Comparison of ENCODE assay signal across 12 cellular contexts in the genomic region with DNA sequence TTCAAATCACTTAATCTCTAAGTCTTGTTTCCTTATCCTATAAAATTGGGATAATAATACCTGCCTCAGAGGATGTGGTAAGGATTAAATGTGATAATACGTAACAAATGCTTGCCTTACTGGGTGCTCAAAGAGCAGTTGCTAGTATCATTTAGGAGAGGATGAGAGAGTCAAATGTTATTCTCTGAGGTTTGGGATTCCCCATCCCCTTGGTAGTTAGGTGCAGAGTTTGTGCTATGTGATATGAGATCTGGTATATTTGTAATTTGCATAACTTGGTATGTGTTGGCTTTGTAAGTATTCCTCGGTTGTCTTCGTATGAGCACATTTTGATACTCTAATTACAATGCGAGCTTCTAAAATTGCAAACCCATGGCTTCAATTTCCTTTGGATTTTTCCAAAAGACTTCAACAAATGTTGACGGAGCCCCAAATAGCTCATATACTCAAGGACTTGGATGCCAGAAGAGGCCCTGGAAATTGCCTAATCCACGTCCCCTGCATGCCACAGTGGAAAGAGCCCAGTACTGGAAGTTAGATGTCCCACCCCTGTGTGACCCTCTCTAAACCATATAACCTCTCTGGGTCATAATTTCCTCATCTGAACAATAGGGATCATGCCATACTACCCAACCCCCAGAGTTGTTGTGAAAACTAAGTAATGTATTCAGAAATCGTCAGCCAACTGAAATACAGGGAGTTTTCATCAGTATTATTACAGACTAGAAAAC.
A peak's percentile ranks its signal among the peaks of the same experiment; 100 is the strongest.
DNase-seq lines count a peak whose midpoint lies in the region; ATAC-seq, FAIRE-seq and TF ChIP-seq lines count a peak whose summit lies in the region.
"Had no signal": no experiment of that assay in that cellular context is flagged by ENCODE, and none has a peak within 500 bp of the region (broad histone marks: within the 10 kb centered on the region; RNA-seq: fewer than 3 reads in every experiment).

No MANE protein-coding gene starts in this region.

- no peaks in the 10 kb centered on the region for H3K36me3 Mint-ChIP-seq in activated CD4-positive, alpha-beta memory T cell treated with anti-CD3 and anti-CD28 coated beads for 36 hours

- TF ChIP-seq POLR2A in K562 (conservative IDR thresholded peaks at IDR 0.05), result no peak

- H3K9me3 ChIP-seq in K562 (replicated peaks; ENCODE audit: control insufficient read depth, insufficient read depth, low read depth, low read length) (no peaks in the 10 kb centered on the region), left lung (no peaks in the 10 kb centered on the region)

- peak; percentile 59 for FAIRE-seq in K562 (lab: Jason Lieb, UNC)

- H3K4me1 Mint-ChIP-seq in activated CD4-positive, alpha-beta memory T cell treated with anti-CD3 and anti-CD28 coated beads for 36 hours (ENCODE audit: low read depth), result no peaks in the 10 kb centered on the region

- POLR2A ChIA-PET in K562 (lab: Yijun Ruan, JAX), result no interaction called here
- POLR2A ChIA-PET in activated CD4-positive, alpha-beta memory T cell treated with anti-CD3 and anti-CD28 coated beads for 36 hours (lab: Charles Lee), result no interaction called here

- WGBS in K562 (ENCODE audit: insufficient coverage, low coverage, missing lambda C conversion rate), result 60% methylated on average over 7 of the region's 7 CpGs

- H3K27me3 Mint-ChIP-seq in activated CD4-positive, alpha-beta memory T cell treated with anti-CD3 and anti-CD28 coated beads for 36 hours, result no peaks in the 10 kb centered on the region

- no peak overlapping the region for H3K4me3 ChIP-seq in GM12864 (ENCODE audit: low read depth, low read length)
- no peak overlapping the region for H3K4me3 ChIP-seq in K562
- H3K4me3 ChIP-seq in left lung, result no peak overlapping the region
- H3K4me3 ChIP-seq: lung had no signal

- H3K27ac ChIP-seq in K562 (ENCODE audit: extremely low read depth, low read depth, low read length) (no peak overlapping the region), left lung (no peak overlapping the region)

- H3K27ac Mint-ChIP-seq in activated CD4-positive, alpha-beta memory T cell treated with anti-CD3 and anti-CD28 coated beads for 36 hours, result no peak overlapping the region

- H3K27me3 ChIP-seq in K562 (ENCODE audit: control insufficient read depth in 2 of 2, insufficient read depth in 2 of 2, low read length in 2 of 2) (peaks cover 0 to 4% of the 10 kb centered on the region in 2 experiments; a peak in 1 of 5 replicates), left lung (no peaks in the 10 kb centered on the region)

- no peaks in the 10 kb centered on the region for H3K9me3 Mint-ChIP-seq in activated CD4-positive, alpha-beta memory T cell treated with anti-CD3 and anti-CD28 coated beads for 36 hours

- in situ Hi-C loops in K562 (cut with MboI), result no loop called here

- TF ChIP-seq RAD21 in K562 (CRISPR knock-in tag; conservative IDR thresholded peaks at IDR 0.05 in 1 of 2, IDR thresholded peaks at IDR 0.05 in 1 of 2), result no peak

- H2AFZ ChIP-seq in K562 (ENCODE audit: low read depth, low read length), result no peak overlapping the region

- no peak overlapping the region for H3K9ac ChIP-seq in K562 (ENCODE audit: insufficient read depth in 1 of 2, low read depth in 2 of 2, low read length in 2 of 2)

- ATAC-seq in GM19463 (IDR thresholded peaks at IDR 0.05; ENCODE audit: unreplicated experiment) (peak; percentile 50), K562 (no peak), left lung (peak; percentile 49), HG03039 (IDR thresholded peaks at IDR 0.05; ENCODE audit: unreplicated experiment) (no peak)

- no peaks in the 10 kb centered on the region for H3K9me1 ChIP-seq in K562 (ENCODE audit: control insufficient read depth, insufficient read depth, low read length)

- TF ChIP-seq CTCF in GM12864 (IDR thresholded peaks at IDR 0.05; ENCODE audit: low read depth, low read length, missing control alignments) (no peak), K562 (IDR thresholded peaks at IDR 0.05 in 2 of 3, conservative IDR thresholded peaks at IDR 0.05 in 1 of 3; ENCODE audit: insufficient read depth in 2 of 3, low read depth in 1 of 3, low read length in 3 of 3) (no peak), left lung (IDR thresholded peaks at IDR 0.05) (no peak)

- H3K4me2 ChIP-seq in K562 (ENCODE audit: insufficient read depth, low read length), result no peak overlapping the region

- H3K79me2 ChIP-seq in K562 (ENCODE audit: control insufficient read depth, insufficient read depth, low read length), result no peaks in the 10 kb centered on the region

- peak; percentile 26 for DNase-seq in GM12864 (ENCODE audit: low read depth)
- no peak for DNase-seq in K562 (ENCODE audit: extremely low read depth in 1 of 4, low spot score in 3 of 4)
- DNase-seq in left lung, result no peak
- no peak for DNase-seq in stimulated activated CD4-positive, alpha-beta T cell treated with anti-CD3 and anti-CD28 coated beads, Interleukin-2, amount 100 ng/mL, for 24 hours
- DNase-seq in activated CD4-positive, alpha-beta memory T cell treated with anti-CD3 and anti-CD28 coated beads for 36 hours, result no peak
- DNase-seq in NCI-H1105 (lab: John Stamatoyannopoulos, UW), result no peak
- DNase-seq: activated CD4-positive, alpha-beta T cell treated with anti-CD3 and anti-CD28 coated beads for 1 hour; activated T-cell treated with anti-CD3 and anti-CD28 coated beads, Interleukin-2, amount 50 U/mL, for 48 hours; anterior cingulate cortex had no signal

- no TSS peak for BruUV-seq in K562 (replicated peaks; lab: Mats Ljungman, UMichigan)

- TF ChIP-seq EP300 in K562 (IDR thresholded peaks at IDR 0.05; ENCODE audit: low read length), result no peak

- H3K4me3 Mint-ChIP-seq in activated CD4-positive, alpha-beta memory T cell treated with anti-CD3 and anti-CD28 coated beads for 36 hours, result no peak overlapping the region

- H3K36me3 ChIP-seq in K562 (ENCODE audit: control insufficient read depth, insufficient read depth, low read length) (no peaks in the 10 kb centered on the region), left lung (no peaks in the 10 kb centered on the region)

- intact Hi-C loops in K562 (cut with micrococcal nuclease) (no loop called here), left lung (cut with DNase I) (no loop called here)
- intact Hi-C loops in activated CD4-positive, alpha-beta memory T cell treated with anti-CD3 and anti-CD28 coated beads for 36 hours (cut with micrococcal nuclease), result no loop called here

- no peaks in the 10 kb centered on the region; a peak in 1 of 5 replicates for H3K4me1 ChIP-seq in K562 (replicated peaks in 1 of 2; ENCODE audit: control insufficient read depth in 2 of 2, insufficient read depth in 2 of 2, low read length in 2 of 2)
- peaks cover 0 to 9% of the 10 kb centered on the region in 2 donors for H3K4me1 ChIP-seq in left lung

- CTCF ChIA-PET in K562 (lab: Yijun Ruan, JAX; ENCODE audit: low intra/inter-chr PET ratio), result no interaction called here
- CTCF ChIA-PET in activated CD4-positive, alpha-beta memory T cell treated with anti-CD3 and anti-CD28 coated beads for 36 hours (lab: Charles Lee), result no interaction called here

- no peaks in the 10 kb centered on the region for H4K20me1 ChIP-seq in K562 (replicated peaks; ENCODE audit: control insufficient read depth, insufficient read depth, low read length)

TF ChIP-seq in K562, 482 proteins besides CTCF, POLR2A, EP300 and RAD21 (continues in another document):
- no peak for TF ChIP-seq THAP12 (CRISPR knock-in tag; IDR thresholded peaks at IDR 0.05)
- TF ChIP-seq SMARCC2 (IDR thresholded peaks at IDR 0.05; ENCODE audit: low read depth), result no peak
- TF ChIP-seq ZSCAN32 (CRISPR knock-in tag; IDR thresholded peaks at IDR 0.05), result no peak
- TF ChIP-seq, protein P1, sequence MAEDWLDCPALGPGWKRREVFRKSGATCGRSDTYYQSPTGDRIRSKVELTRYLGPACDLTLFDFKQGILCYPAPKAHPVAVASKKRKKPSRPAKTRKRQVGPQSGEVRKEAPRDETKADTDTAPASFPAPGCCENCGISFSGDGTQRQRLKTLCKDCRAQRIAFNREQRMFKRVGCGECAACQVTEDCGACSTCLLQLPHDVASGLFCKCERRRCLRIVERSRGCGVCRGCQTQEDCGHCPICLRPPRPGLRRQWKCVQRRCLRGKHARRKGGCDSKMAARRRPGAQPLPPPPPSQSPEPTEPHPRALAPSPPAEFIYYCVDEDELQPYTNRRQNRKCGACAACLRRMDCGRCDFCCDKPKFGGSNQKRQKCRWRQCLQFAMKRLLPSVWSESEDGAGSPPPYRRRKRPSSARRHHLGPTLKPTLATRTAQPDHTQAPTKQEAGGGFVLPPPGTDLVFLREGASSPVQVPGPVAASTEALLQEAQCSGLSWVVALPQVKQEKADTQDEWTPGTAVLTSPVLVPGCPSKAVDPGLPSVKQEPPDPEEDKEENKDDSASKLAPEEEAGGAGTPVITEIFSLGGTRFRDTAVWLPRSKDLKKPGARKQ (CRISPR knock-in tag; IDR thresholded peaks at IDR 0.05), result no peak
- no peak for TF ChIP-seq ZNF280A (IDR thresholded peaks at IDR 0.05; ENCODE audit: low read depth, partially characterized antibody)

Comparison
In these comparisons a context has a peak if more than half of its experiments do, and no peak if none do; other contexts are left out.
1. ATAC-seq: peak in GM19463 (single experiment) and left lung (single experiment); none in K562 (single experiment) and HG03039 (single experiment).